Comparison of ENCODE assay signal across 1 cellular context in the genomic region with DNA sequence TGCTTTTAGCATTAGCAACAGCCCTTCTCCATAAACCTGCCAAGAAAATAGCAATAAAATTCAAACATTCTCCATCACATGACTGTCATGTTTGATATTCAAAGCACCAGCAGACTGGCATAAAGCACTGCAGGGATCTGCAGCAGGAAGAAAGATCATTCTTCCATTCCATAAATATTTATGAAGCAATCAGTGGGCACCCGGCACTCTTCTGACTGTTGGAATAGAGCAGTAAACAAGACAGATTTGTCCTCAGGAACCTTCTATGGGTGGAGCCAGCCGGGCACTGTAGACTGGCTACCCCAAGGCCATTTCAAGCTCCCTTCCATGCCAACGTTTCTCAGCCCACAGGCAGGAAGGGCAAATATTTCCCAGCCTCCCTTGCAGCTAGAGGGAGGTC.
TF ChIP-seq lines count a peak whose summit lies in the region.

No MANE protein-coding gene starts in this region.

TF ChIP-seq in GM23338, 12 proteins besides CTCF, POLR2A, EP300 and RAD21 (continued from another document):
- TF ChIP-seq ZNF462 (CRISPR knock-in tag; IDR thresholded peaks at IDR 0.05) (no peak), REST (IDR thresholded peaks at IDR 0.05; ENCODE audit: unreplicated experiment) (no peak), CREB1 (CRISPR knock-in tag; IDR thresholded peaks at IDR 0.05; ENCODE audit: low read depth) (no peak), NANOG (IDR thresholded peaks at IDR 0.05; ENCODE audit: borderline replicate concordance) (no peak), ZNF331 (CRISPR knock-in tag; IDR thresholded peaks at IDR 0.05; ENCODE audit: low read depth) (no peak), EZH2phosphoT487 (IDR thresholded peaks at IDR 0.05; ENCODE audit: unreplicated experiment) (no peak)
- TF ChIP-seq, protein P1, sequence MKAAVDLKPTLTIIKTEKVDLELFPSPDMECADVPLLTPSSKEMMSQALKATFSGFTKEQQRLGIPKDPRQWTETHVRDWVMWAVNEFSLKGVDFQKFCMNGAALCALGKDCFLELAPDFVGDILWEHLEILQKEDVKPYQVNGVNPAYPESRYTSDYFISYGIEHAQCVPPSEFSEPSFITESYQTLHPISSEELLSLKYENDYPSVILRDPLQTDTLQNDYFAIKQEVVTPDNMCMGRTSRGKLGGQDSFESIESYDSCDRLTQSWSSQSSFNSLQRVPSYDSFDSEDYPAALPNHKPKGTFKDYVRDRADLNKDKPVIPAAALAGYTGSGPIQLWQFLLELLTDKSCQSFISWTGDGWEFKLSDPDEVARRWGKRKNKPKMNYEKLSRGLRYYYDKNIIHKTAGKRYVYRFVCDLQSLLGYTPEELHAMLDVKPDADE (IDR thresholded peaks at IDR 0.05): no peak
TF ChIP-seq in GM23338: peak in this region for 0.
